In the genomic region with DNA sequence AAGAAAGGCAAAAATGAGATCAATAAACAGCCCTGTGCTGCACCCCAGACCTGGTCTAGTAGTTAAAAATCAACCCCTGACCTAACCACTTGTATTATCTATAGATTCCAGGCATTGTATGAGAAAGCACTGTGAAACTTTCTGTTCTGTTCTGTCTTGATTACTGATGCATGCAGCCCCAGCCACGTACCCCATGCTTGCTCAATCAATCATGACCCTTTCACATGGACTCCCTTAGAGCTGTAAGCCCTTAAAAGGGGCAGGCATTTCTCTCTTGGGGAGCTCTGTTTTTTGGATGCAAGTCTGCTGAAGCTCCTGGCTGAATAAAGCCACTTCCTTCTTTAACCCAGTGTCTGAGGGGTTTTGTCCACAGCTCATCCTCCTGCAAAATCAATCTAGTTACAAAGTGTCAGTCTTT, we compare ENCODE assay signal across 11 cellular contexts. TPM values are rescaled to one million over a fixed set of nuclear protein-coding genes. Genes with fewer than 3 reads are reported as not detected.
DNase-seq lines count a peak whose midpoint lies in the region; ATAC-seq, FAIRE-seq and TF ChIP-seq lines count a peak whose summit lies in the region.
"Had no signal": no experiment of that assay in that cellular context is flagged by ENCODE, and none has a peak within 500 bp of the region (broad histone marks: within the 10 kb centered on the region; RNA-seq: fewer than 3 reads in every experiment).

No MANE protein-coding gene starts in this region.

- no peak for TF ChIP-seq POLR2A in H54 (IDR thresholded peaks at IDR 0.05; ENCODE audit: low read depth, low read length)
- no peak for TF ChIP-seq POLR2A in stomach (IDR thresholded peaks at IDR 0.05)

- peak; percentile 99 for ATAC-seq in GM18909 (IDR thresholded peaks at IDR 0.05; ENCODE audit: poor library complexity, unreplicated experiment)
- peak; percentile 98 for ATAC-seq in HG03432 (IDR thresholded peaks at IDR 0.05; ENCODE audit: unreplicated experiment)
- no peak for ATAC-seq in upper lobe of right lung

- H3K36me3 ChIP-seq in stomach, result no peaks in the 10 kb centered on the region
- no peaks in the 10 kb centered on the region for H3K36me3 ChIP-seq in upper lobe of right lung

- TF ChIP-seq CTCF in stomach (IDR thresholded peaks at IDR 0.05) (no peak), upper lobe of right lung (IDR thresholded peaks at IDR 0.05) (no peak)

- peaks cover 0 to 5% (median 0%) of the 10 kb centered on the region in 4 donors for H3K9me3 ChIP-seq in stomach
- no peaks in the 10 kb centered on the region for H3K9me3 ChIP-seq in upper lobe of right lung

- H3K4me3 ChIP-seq in stomach (no peak overlapping the region), upper lobe of right lung (no peak overlapping the region)

- DNase-seq in H54 (ENCODE audit: insufficient read length, low spot score) (no peak), inferior parietal cortex (ENCODE audit: extremely low spot score) (peak; percentile 30), stomach (no peak), NCI-H510A (lab: John Stamatoyannopoulos, UW) (no peak), NCI-H1417 (lab: John Stamatoyannopoulos, UW) (no peak), upper lobe of right lung (no peak)
- DNase-seq: DND-41, head of caudate nucleus had no signal

- FAIRE-seq in H54 (lab: Jason Lieb, UNC), result peak; percentile 43

- H3K27ac ChIP-seq in stomach (no peak overlapping the region), upper lobe of right lung (no peak overlapping the region)

- H3K4me1 ChIP-seq in stomach (peaks cover 0 to 2% (median 0%) of the 10 kb centered on the region in 4 donors), upper lobe of right lung (peaks cover 5% of the 10 kb centered on the region)

- 60 to 78% (median 73%) methylated on average over 1 of the region's 1 CpG for WGBS in stomach, 5 donors

- intact Hi-C loops in stomach (cut with DNase I; ENCODE audit: low total_unique reads), result no loop called here
- intact Hi-C loops in upper lobe of right lung (cut with DNase I), result no loop called here

- no peak for TF ChIP-seq EP300 in stomach (IDR thresholded peaks at IDR 0.05)

- H3K27me3 ChIP-seq in stomach, result no peaks in the 10 kb centered on the region
- no peaks in the 10 kb centered on the region for H3K27me3 ChIP-seq in upper lobe of right lung

RNA-seq across cellular contexts. Expression of a gene that starts 24.2 kb away (rescaled TPM):
- 10 to 100 TPM in 4 of 5 donors, 1 to 10 TPM in 1; 9.4 to 31.2 (median 14.0) TPM for total RNA-seq in stomach
- 1 to 10 TPM; 3.2 to 9.2 (median 6.9) TPM for polyA plus RNA-seq in stomach
- 50.7 TPM for total RNA-seq in upper lobe of right lung
- total RNA-seq: activated T-helper 2 cell treated with anti-CD3 and anti-CD28 coated beads, Interferon-gamma antibody, Interleukin-2, Interleukin-4, amounts not matched to agents 10 μg/mL and 5 μg/mL and 100 μg/mL, durations not matched to agents 14 hours and 24 hours and 36 hours had no signal
